8 cellular contexts compared by ENCODE assay signal in genomic region chr2:96913398-96914202, GRCh38. TPM values are rescaled to one million over a fixed set of nuclear protein-coding genes. Genes with fewer than 3 reads are reported as not detected.
DNase-seq lines count a peak whose midpoint lies in the region; ATAC-seq and TF ChIP-seq lines count a peak whose summit lies in the region.

No MANE protein-coding gene starts in this region.

- TF ChIP-seq EP300 in gastroesophageal sphincter (IDR thresholded peaks at IDR 0.05): no peak

- H3K27ac ChIP-seq in gastroesophageal sphincter (no peak overlapping the region), esophagus squamous epithelium (peak overlapping the region in 1 of 4 donors; percentile 13)

- H3K9me3 ChIP-seq in gastroesophageal sphincter (no peaks in the 10 kb centered on the region), esophagus squamous epithelium (no peaks in the 10 kb centered on the region)

- TF ChIP-seq POLR2A in gastroesophageal sphincter (IDR thresholded peaks at IDR 0.05): no peak
- peak in 1 of 4 donors; percentile 12 for TF ChIP-seq POLR2A in esophagus squamous epithelium (IDR thresholded peaks at IDR 0.05)

- peak; percentile 44 for ATAC-seq in gastroesophageal sphincter
- no peak for ATAC-seq in GM21526 (IDR thresholded peaks at IDR 0.05; ENCODE audit: low FRiP score, unreplicated experiment)
- no peak for ATAC-seq in GM18907 (IDR thresholded peaks at IDR 0.05; ENCODE audit: unreplicated experiment)

- 48 to 88% methylated on average over 5 to 10 of the region's 20 CpGs for WGBS in gastroesophageal sphincter (ENCODE audit: low coverage in 1 of 2), 2 donors
- 56 to 79% methylated on average over 12 to 16 of the region's 20 CpGs for WGBS in esophagus squamous epithelium, 2 donors

- no peaks in the 10 kb centered on the region for H3K27me3 ChIP-seq in gastroesophageal sphincter
- no peaks in the 10 kb centered on the region for H3K27me3 ChIP-seq in esophagus squamous epithelium

- H3K4me3 ChIP-seq in gastroesophageal sphincter (no peak overlapping the region), esophagus squamous epithelium (peak overlapping the region in 1 of 4 donors; percentile 12)

- intact Hi-C loops in esophagus squamous epithelium (cut with DNase I): no loop called here

- H3K4me1 ChIP-seq in gastroesophageal sphincter (peaks cover 0 to 51% (median 13%) of the 10 kb centered on the region in 3 donors), esophagus squamous epithelium (peaks cover 13 to 45% (median 24%) of the 10 kb centered on the region in 3 donors)

- H3K36me3 ChIP-seq in gastroesophageal sphincter: no peaks in the 10 kb centered on the region
- H3K36me3 ChIP-seq in esophagus squamous epithelium: no peaks in the 10 kb centered on the region

- TF ChIP-seq CTCF in gastroesophageal sphincter (IDR thresholded peaks at IDR 0.05): no peak
- TF ChIP-seq CTCF in esophagus squamous epithelium (IDR thresholded peaks at IDR 0.05): no peak

- DNase-seq in KG1 (lab: John Stamatoyannopoulos, UW) (peak; percentile 22), esophagus squamous epithelium (lab: John Stamatoyannopoulos, UW) (no peak), NCI-H1092 (lab: John Stamatoyannopoulos, UW) (no peak)
- peak; percentile 56 to 63 for DNase-seq in activated CD4-positive, alpha-beta T cell treated with anti-CD3 and anti-CD28 coated beads, Interleukin-2, amount 50 U/mL, for 48 hours
- DNase-seq in stimulated activated CD8-positive, alpha-beta memory T cell treated with anti-CD3 and anti-CD28 coated beads, Interleukin-4, amount 100 ng/mL, for 48 hours: peak; percentile 60

RNA-seq across cellular contexts. Expression of gene SEMA4C, which starts 43.7 kb away (rescaled TPM):
- total RNA-seq in gastroesophageal sphincter (10 to 100 TPM; 58.7 to 66.6 (median 62.8) TPM), esophagus squamous epithelium (10 to 100 TPM in 2 of 4 donors, 1 to 10 TPM in 2; 7.4 to 23.8 (median 12.8) TPM)

RNA-seq across cellular contexts. Expression of gene ANKRD39, which starts 55.8 kb away (rescaled TPM):
- total RNA-seq in gastroesophageal sphincter (10 to 100 TPM; 13.3 to 20.4 (median 17.1) TPM), esophagus squamous epithelium (10 to 100 TPM in 3 of 4 donors, 1 to 10 TPM in 1; 7.1 to 17.2 (median 14.0) TPM)

Comparison
In these comparisons a context has a peak if more than half of its experiments do, and no peak if none do; other contexts are left out.
1. DNase-seq: peak in KG1 (single experiment), activated CD4-positive, alpha-beta T cell treated with anti-CD3 and anti-CD28 coated beads, Interleukin-2, amount 50 U/mL, for 48 hours (2 of 2) and stimulated activated CD8-positive, alpha-beta memory T cell treated with anti-CD3 and anti-CD28 coated beads, Interleukin-4, amount 100 ng/mL, for 48 hours (single experiment); none in esophagus squamous epithelium (single experiment) and NCI-H1092 (single experiment).